In genomic region chr1:172467446-172467845, GRCh38 we compare ENCODE assay signal across 2 cellular contexts.
TF ChIP-seq lines count a peak whose summit lies in the region.

No MANE protein-coding gene starts in this region.

TF ChIP-seq in endothelial cell of umbilical vein, 7 proteins besides CTCF, POLR2A, EP300 and RAD21:
- TF ChIP-seq MAX (IDR thresholded peaks at IDR 0.05; ENCODE audit: insufficient read depth, insufficient read length) (no peak), JUN (IDR thresholded peaks at IDR 0.05; ENCODE audit: borderline replicate concordance, insufficient read depth, insufficient read length, low read depth) (no peak), GATA2 (IDR thresholded peaks at IDR 0.05; ENCODE audit: insufficient read depth, insufficient read length, low read depth, low read length) (no peak), EZH2 (IDR thresholded peaks at IDR 0.05; ENCODE audit: borderline replicate concordance, low read depth, low read length, severe bottlenecking) (no peak), MYC (IDR thresholded peaks at IDR 0.05; ENCODE audit: low read depth, low read length) (no peak), POLR2AphosphoS5 (IDR thresholded peaks at IDR 0.05; ENCODE audit: insufficient read depth, low read depth, low read length) (no peak), FOS (IDR thresholded peaks at IDR 0.05; ENCODE audit: borderline replicate concordance, insufficient read depth, low read length) (no peak)

TF ChIP-seq in HepG2, 621 proteins besides CTCF, POLR2A, EP300 and RAD21 (continues in another document):
- TF ChIP-seq FOXA1 (IDR thresholded peaks at IDR 0.05): no peak
- TF ChIP-seq FOXA1 (CRISPR knock-in tag; IDR thresholded peaks at IDR 0.05): no peak
- no peak for TF ChIP-seq ZNF431 (CRISPR knock-in tag; IDR thresholded peaks at IDR 0.05; ENCODE audit: borderline replicate concordance, low read depth)
- TF ChIP-seq EHMT2 (IDR thresholded peaks at IDR 0.05; ENCODE audit: borderline replicate concordance, low read depth, low read length): peak; percentile 92
- TF ChIP-seq ZNF264 (CRISPR knock-in tag; IDR thresholded peaks at IDR 0.05): no peak
- no peak for TF ChIP-seq PAF1 (CRISPR knock-in tag; IDR thresholded peaks at IDR 0.05)
- no peak for TF ChIP-seq ZNF7 (CRISPR knock-in tag; IDR thresholded peaks at IDR 0.05)
- no peak for TF ChIP-seq REST (IDR thresholded peaks at IDR 0.05; ENCODE audit: borderline replicate concordance in 1 of 2, low read depth in 1 of 2, low read length in 2 of 2)
- peak; percentile 50 for TF ChIP-seq POGZ (CRISPR knock-in tag; IDR thresholded peaks at IDR 0.05)
- no peak for TF ChIP-seq MTERF4 (CRISPR knock-in tag; IDR thresholded peaks at IDR 0.05)
- TF ChIP-seq ZNF282 (IDR thresholded peaks at IDR 0.05; ENCODE audit: partially characterized antibody): no peak
- TF ChIP-seq ZKSCAN1 (IDR thresholded peaks at IDR 0.05; ENCODE audit: low read length): no peak
- TF ChIP-seq ZNF530 (CRISPR knock-in tag; IDR thresholded peaks at IDR 0.05; ENCODE audit: low read depth): no peak
- peak; percentile 89 for TF ChIP-seq FOSL2 (CRISPR knock-in tag; IDR thresholded peaks at IDR 0.05)
- TF ChIP-seq ZNF274 (CRISPR knock-in tag; IDR thresholded peaks at IDR 0.05): no peak
- TF ChIP-seq NCOA2 (CRISPR knock-in tag; IDR thresholded peaks at IDR 0.05): 0 out of 2 replicates have a peak, but pooled peaks have one; percentile 33
- no peak for TF ChIP-seq ZNF569 (CRISPR knock-in tag; IDR thresholded peaks at IDR 0.05; ENCODE audit: borderline replicate concordance)
- no peak for TF ChIP-seq ZNF800 (CRISPR knock-in tag; IDR thresholded peaks at IDR 0.05)
- TF ChIP-seq ZBTB2 (CRISPR knock-in tag; IDR thresholded peaks at IDR 0.05; ENCODE audit: low read depth): no peak
- TF ChIP-seq ZBTB4 (CRISPR knock-in tag; IDR thresholded peaks at IDR 0.05; ENCODE audit: borderline replicate concordance): no peak
- TF ChIP-seq AHDC1 (CRISPR knock-in tag; IDR thresholded peaks at IDR 0.05; ENCODE audit: borderline replicate concordance): no peak
- no peak for TF ChIP-seq ZNF326 (CRISPR knock-in tag; IDR thresholded peaks at IDR 0.05; ENCODE audit: borderline replicate concordance)
- TF ChIP-seq SMYD3 (CRISPR knock-in tag; IDR thresholded peaks at IDR 0.05): 0 out of 2 replicates have a peak, but pooled peaks have one; percentile 28
- TF ChIP-seq SOX13 (IDR thresholded peaks at IDR 0.05): no peak
- TF ChIP-seq SOX13 (CRISPR knock-in tag; conservative IDR thresholded peaks at IDR 0.05 in 1 of 2, IDR thresholded peaks at IDR 0.05 in 1 of 2): peak in 1 of 2 experiments; percentile 34; a peak in 1 of 4 replicates
- no peak for TF ChIP-seq TCF7 (IDR thresholded peaks at IDR 0.05; ENCODE audit: low read depth)
- TF ChIP-seq ZBTB26 (CRISPR knock-in tag; IDR thresholded peaks at IDR 0.05; ENCODE audit: borderline replicate concordance): peak; percentile 92
- no peak for TF ChIP-seq RFX1 (IDR thresholded peaks at IDR 0.05)
- TF ChIP-seq ZNF382 (CRISPR knock-in tag; IDR thresholded peaks at IDR 0.05; ENCODE audit: borderline replicate concordance): no peak
- no peak for TF ChIP-seq HOXA7 (CRISPR knock-in tag; IDR thresholded peaks at IDR 0.05)
- peak; percentile 73 for TF ChIP-seq ASH2L (IDR thresholded peaks at IDR 0.05; ENCODE audit: insufficient read length, low read depth, low read length)
- no peak for TF ChIP-seq PREB (CRISPR knock-in tag; IDR thresholded peaks at IDR 0.05)
- TF ChIP-seq ZNF589 (CRISPR knock-in tag; conservative IDR thresholded peaks at IDR 0.05): no peak
- no peak for TF ChIP-seq ZSCAN5A (CRISPR knock-in tag; IDR thresholded peaks at IDR 0.05; ENCODE audit: borderline replicate concordance)
- no peak for TF ChIP-seq ATM (IDR thresholded peaks at IDR 0.05; ENCODE audit: borderline replicate concordance)
- TF ChIP-seq KDM6A (CRISPR knock-in tag; IDR thresholded peaks at IDR 0.05; ENCODE audit: low read depth): peak; percentile 24; the same call in 1 of the 2 replicates
